Comparison of ENCODE assay signal across 8 cellular contexts in the genomic region with DNA sequence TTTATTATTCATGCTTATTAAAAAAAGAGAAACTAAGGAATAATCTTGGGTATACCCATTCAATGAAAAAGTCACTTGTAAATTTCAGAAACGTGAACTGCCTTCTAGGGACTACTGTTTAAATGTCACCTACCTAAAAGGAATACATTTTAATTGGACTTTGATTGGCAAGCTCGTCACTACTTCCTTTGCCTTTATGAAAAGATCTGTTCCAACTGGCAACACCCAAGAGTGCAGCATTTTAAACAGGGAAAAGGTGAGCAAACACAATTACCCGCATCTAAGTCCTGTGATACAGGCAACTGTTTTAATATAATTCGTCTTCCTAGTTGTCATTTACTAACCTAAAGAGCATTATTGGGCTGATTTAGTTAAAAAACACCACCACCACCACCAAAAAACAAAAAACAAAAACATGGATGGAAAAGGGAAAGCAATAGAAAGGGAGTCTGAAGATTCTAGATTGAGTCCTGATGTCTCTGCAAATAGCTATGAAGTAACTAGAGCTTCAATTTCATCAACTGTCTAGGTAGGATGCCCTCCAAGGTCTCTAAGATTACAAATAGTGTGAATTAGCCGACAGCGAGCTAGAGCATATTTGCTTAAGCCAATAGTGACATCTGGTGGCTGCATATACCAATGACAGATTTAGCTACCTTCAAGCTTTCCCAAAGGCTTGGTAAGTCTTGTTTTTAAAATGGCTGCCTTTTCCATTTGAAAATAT. TPM values are rescaled to one million over a fixed set of nuclear protein-coding genes. Genes with fewer than 3 reads are reported as not detected.
A peak's percentile ranks its signal among the peaks of the same experiment; 100 is the strongest.
DNase-seq lines count a peak whose midpoint lies in the region; ATAC-seq and TF ChIP-seq lines count a peak whose summit lies in the region.

No MANE protein-coding gene starts in this region.

- 0 out of 2 replicates have a peak, but pooled peaks cover 4% of the 10 kb centered on the region for H3K9me3 ChIP-seq in SJCRH30 (replicated peaks)

- no peak overlapping the region for H3K27ac ChIP-seq in SJCRH30

- peak; percentile 98 for ATAC-seq in GM18508 (IDR thresholded peaks at IDR 0.05; ENCODE audit: insufficient read depth, unreplicated experiment)
- ATAC-seq in HG02884 (IDR thresholded peaks at IDR 0.05; ENCODE audit: unreplicated experiment) = peak; percentile 98
- ATAC-seq in left colon = peak; percentile 96
- peak; percentile 83 for ATAC-seq in stimulated activated naive CD8-positive, alpha-beta T cell treated with anti-CD3 and anti-CD28 coated beads, Interleukin-15, amount 100 ng/mL, for 72 hours

- H3K4me1 ChIP-seq in SJCRH30 = no peaks in the 10 kb centered on the region

- no peaks in the 10 kb centered on the region for H3K9me3 Mint-ChIP-seq in CD14-positive monocyte
- H3K9me3 Mint-ChIP-seq in chondrocyte (ENCODE audit: low read depth) = peaks cover 2% of the 10 kb centered on the region
- H3K9me3 Mint-ChIP-seq in stimulated activated naive CD8-positive, alpha-beta T cell treated with anti-CD3 and anti-CD28 coated beads, Interleukin-15, amount 100 ng/mL, for 72 hours = no peaks in the 10 kb centered on the region

- no peak overlapping the region for H3K4me3 Mint-ChIP-seq in CD14-positive monocyte
- no peak overlapping the region for H3K4me3 Mint-ChIP-seq in chondrocyte (ENCODE audit: unreplicated experiment)
- H3K4me3 Mint-ChIP-seq in stimulated activated naive CD8-positive, alpha-beta T cell treated with anti-CD3 and anti-CD28 coated beads, Interleukin-15, amount 100 ng/mL, for 72 hours = no peak overlapping the region

- intact Hi-C loops in CD14-positive monocyte (cut with micrococcal nuclease) = no loop called here
- intact Hi-C loops in left colon (cut with DNase I, micrococcal nuclease) = no loop called here

- H3K4me1 Mint-ChIP-seq in CD14-positive monocyte (peaks cover 2% of the 10 kb centered on the region), chondrocyte (ENCODE audit: low read depth) (peaks cover 3% of the 10 kb centered on the region)
- H3K4me1 Mint-ChIP-seq in stimulated activated naive CD8-positive, alpha-beta T cell treated with anti-CD3 and anti-CD28 coated beads, Interleukin-15, amount 100 ng/mL, for 72 hours = no peaks in the 10 kb centered on the region

- H3K27ac Mint-ChIP-seq in CD14-positive monocyte (no peak overlapping the region), chondrocyte (ENCODE audit: unreplicated experiment) (no peak overlapping the region)
- no peak overlapping the region for H3K27ac Mint-ChIP-seq in stimulated activated naive CD8-positive, alpha-beta T cell treated with anti-CD3 and anti-CD28 coated beads, Interleukin-15, amount 100 ng/mL, for 72 hours

- H3K27me3 Mint-ChIP-seq in CD14-positive monocyte (ENCODE audit: low read depth in 3 of 3) = no peaks in the 10 kb centered on the region
- peaks cover 4% of the 10 kb centered on the region for H3K27me3 Mint-ChIP-seq in chondrocyte (ENCODE audit: low read depth)
- H3K27me3 Mint-ChIP-seq in stimulated activated naive CD8-positive, alpha-beta T cell treated with anti-CD3 and anti-CD28 coated beads, Interleukin-15, amount 100 ng/mL, for 72 hours = peaks cover 20% of the 10 kb centered on the region

- DNase-seq in CD14-positive monocyte (ENCODE audit: low spot score) (no peak), NCI-H1105 treated with DMSO at 0.1 percent for 48 hours (lab: John Stamatoyannopoulos, UW) (peak; percentile 95), SJCRH30 (peak; percentile 43 to 89), chondrocyte (ENCODE audit: low spot score) (no peak), left colon (no peak)
- peak; percentile 30 to 33 for DNase-seq in stimulated activated naive CD8-positive, alpha-beta T cell treated with anti-CD3 and anti-CD28 coated beads, Interleukin-15, amount 100 ng/mL, for 72 hours

- H3K4me3 ChIP-seq in SJCRH30 = no peak overlapping the region

- no peaks in the 10 kb centered on the region for H3K36me3 ChIP-seq in SJCRH30

- H3K27me3 ChIP-seq in SJCRH30 = no peaks in the 10 kb centered on the region

- no peaks in the 10 kb centered on the region for H3K36me3 Mint-ChIP-seq in CD14-positive monocyte
- peaks cover 1% of the 10 kb centered on the region for H3K36me3 Mint-ChIP-seq in chondrocyte (ENCODE audit: low read depth)

- TF ChIP-seq CTCF in CD14-positive monocyte (IDR thresholded peaks at IDR 0.05) = peak; percentile 80
- TF ChIP-seq CTCF in chondrocyte (IDR thresholded peaks at IDR 0.05) = peak; percentile 91

RNA-seq across cellular contexts. Expression of gene ICA1, which starts 33.8 kb away (rescaled TPM):
- 1 to 10 TPM; 4.2 to 7.0 TPM for polyA plus RNA-seq in CD14-positive monocyte
- total RNA-seq in SJCRH30 (2014; rRNA removed; shearing (Covaris generic)) = not detected in 2 replicates
- total RNA-seq in chondrocyte (2.2 to 5.0 TPM (median 3.7 TPM) in 3 replicates), left colon (10 to 100 TPM; 34.2 to 66.1 TPM)

Comparison
In these comparisons a context has a peak if more than half of its experiments do, and no peak if none do; other contexts are left out.
1. DNase-seq: peak in NCI-H1105 treated with DMSO at 0.1 percent for 48 hours (single experiment), SJCRH30 (2 of 2) and stimulated activated naive CD8-positive, alpha-beta T cell treated with anti-CD3 and anti-CD28 coated beads, Interleukin-15, amount 100 ng/mL, for 72 hours (2 of 2); none in CD14-positive monocyte (single experiment), chondrocyte (single experiment) and left colon (0 of 2).
2. Peak in every context shown above with its lines, with median percentiles within 50 percentile points of each other: ATAC-seq.